8 cellular contexts compared by ENCODE assay signal in the genomic region with DNA sequence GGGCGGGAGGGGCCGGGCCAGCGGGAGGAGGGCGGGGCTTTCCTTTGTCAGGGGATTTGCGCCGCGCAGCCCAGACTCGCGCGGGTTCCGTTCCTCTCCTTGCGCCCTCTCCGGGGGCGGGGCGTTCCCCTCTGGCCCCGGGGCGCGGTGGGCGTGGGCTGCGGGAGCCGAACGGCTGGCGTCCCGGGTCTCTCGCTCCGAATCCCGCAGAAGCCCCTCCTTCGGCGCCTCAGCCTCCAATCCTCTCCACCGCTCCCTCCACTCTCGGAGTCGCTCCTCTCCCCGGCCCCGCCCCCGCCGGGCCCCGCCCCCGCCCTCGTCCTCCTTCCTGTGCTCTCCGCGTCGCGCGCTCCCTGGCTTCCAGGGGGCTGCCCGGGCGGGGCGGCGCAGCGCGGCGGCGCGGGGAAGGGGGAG.
DNase-seq lines count a peak whose midpoint lies in the region; ATAC-seq and TF ChIP-seq lines count a peak whose summit lies in the region.

No MANE protein-coding gene starts in this region.

- CTCF ChIA-PET in activated CD4-positive, alpha-beta T cell treated with anti-CD3 and anti-CD28 coated beads for 36 hours (lab: Charles Lee) = interaction anchor here (0.6 to 4.7 kb wide), 5 partner anchors 11 to 167 kb away, joined by 3 to 75 read pairs (median 4); no protein-coding TSS in a partner anchor

- no peaks in the 10 kb centered on the region for H3K9me3 Mint-ChIP-seq in activated CD4-positive, alpha-beta T cell treated with anti-CD3 and anti-CD28 coated beads for 36 hours (ENCODE audit: low read depth)

- POLR2A ChIA-PET in activated CD4-positive, alpha-beta T cell treated with anti-CD3 and anti-CD28 coated beads for 36 hours (lab: Charles Lee) = no interaction called here

- H3K27ac Mint-ChIP-seq in activated CD4-positive, alpha-beta T cell treated with anti-CD3 and anti-CD28 coated beads for 36 hours = no peak overlapping the region

- peak overlapping the region; percentile 80 for H3K4me3 Mint-ChIP-seq in activated CD4-positive, alpha-beta T cell treated with anti-CD3 and anti-CD28 coated beads for 36 hours

- no peaks in the 10 kb centered on the region for H3K27me3 Mint-ChIP-seq in activated CD4-positive, alpha-beta T cell treated with anti-CD3 and anti-CD28 coated beads for 36 hours

- peaks cover 63% of the 10 kb centered on the region for H3K4me1 Mint-ChIP-seq in activated CD4-positive, alpha-beta T cell treated with anti-CD3 and anti-CD28 coated beads for 36 hours

- peak; percentile 98 for DNase-seq in AG08395 (ENCODE audit: low spot score)
- peak; percentile 95 for DNase-seq in NCI-H446 treated with DMSO at 0.1 percent for 48 hours (lab: John Stamatoyannopoulos, UW)
- DNase-seq in activated CD4-positive, alpha-beta T cell treated with anti-CD3 and anti-CD28 coated beads for 36 hours = peak; percentile 89
- peak; percentile 95 for DNase-seq in cerebellum (ENCODE audit: low spot score)
- DNase-seq in kidney tubule cell (ENCODE audit: low spot score) = peak; percentile 98
- DNase-seq in stimulated activated CD4-positive, alpha-beta T cell treated with anti-CD3 and anti-CD28 coated beads, Interleukin-1b, Interleukin-23, amount 100 ng/mL, for 1 hour (ENCODE audit: low read depth in 2 of 2) = peak; percentile 54 to 63

- TF ChIP-seq POLR2A in GM19099 (IDR thresholded peaks at IDR 0.05; ENCODE audit: extremely low read depth, insufficient read length, low read depth) = peak; percentile 21

- peaks cover 7% of the 10 kb centered on the region for H3K36me3 Mint-ChIP-seq in activated CD4-positive, alpha-beta T cell treated with anti-CD3 and anti-CD28 coated beads for 36 hours (ENCODE audit: low read depth)

- intact Hi-C loops in activated CD4-positive, alpha-beta T cell treated with anti-CD3 and anti-CD28 coated beads for 36 hours (cut with DNase I, micrococcal nuclease) = loop anchor here in 1 of 2 experiments (1.0 to 10.0 kb wide), 8 partner anchors 10 to 636 kb away; a partner anchor contains a TSS

- ATAC-seq in HG03378 (IDR thresholded peaks at IDR 0.05; ENCODE audit: unreplicated experiment) = peak; percentile 50
- ATAC-seq in activated CD4-positive, alpha-beta T cell treated with anti-CD3 and anti-CD28 coated beads for 36 hours = peak; percentile 79

Comparison
In these comparisons a context has a peak if more than half of its experiments do, and no peak if none do; other contexts are left out.
1. Peak in every context shown above with its lines: DNase-seq and ATAC-seq.